ENCODE assay signal across 26 cellular contexts in the genomic region with DNA sequence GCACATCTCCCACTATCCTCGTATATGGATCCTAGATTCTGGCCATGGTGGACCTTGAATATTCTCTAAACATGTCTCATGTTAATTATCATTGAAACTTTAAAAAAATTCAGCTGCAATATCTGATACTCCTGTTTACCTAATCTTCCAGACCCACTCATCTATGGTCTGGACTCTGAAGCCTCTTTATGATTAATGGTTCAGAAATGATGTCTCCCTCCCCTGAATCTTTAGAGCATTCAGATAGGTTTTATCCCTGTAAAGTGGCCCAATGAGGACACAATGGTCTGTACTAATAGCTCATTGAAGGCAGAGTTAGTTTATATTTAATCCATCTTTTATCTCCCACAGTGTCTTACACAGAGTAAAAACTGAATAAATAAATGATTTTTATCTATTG. TPM values are rescaled to one million over a fixed set of nuclear protein-coding genes. Genes with fewer than 3 reads are reported as not detected.
DNase-seq lines count a peak whose midpoint lies in the region; ATAC-seq and TF ChIP-seq lines count a peak whose summit lies in the region.
"Had no signal": no experiment of that assay in that cellular context is flagged by ENCODE, and none has a peak within 500 bp of the region (broad histone marks: within the 10 kb centered on the region; RNA-seq: fewer than 3 reads in every experiment).

No MANE protein-coding gene starts in this region.

- no peaks in the 10 kb centered on the region for H3K4me1 ChIP-seq in CD8-positive, alpha-beta T cell (ENCODE audit: insufficient read depth, low read length)
- no peaks in the 10 kb centered on the region for H3K4me1 ChIP-seq in PC-3 (ENCODE audit: insufficient read depth, low read length)
- H3K4me1 ChIP-seq: breast epithelium, heart left ventricle, neural progenitor cell, parathyroid adenoma, suprapubic skin had no signal

- peaks cover 3% of the 10 kb centered on the region for H3K9me3 Mint-ChIP-seq in activated CD4-positive, alpha-beta T cell treated with anti-CD3 and anti-CD28 coated beads for 36 hours (ENCODE audit: low read depth)
- peaks cover 3% of the 10 kb centered on the region for H3K9me3 Mint-ChIP-seq in CD8-positive, alpha-beta T cell
- peaks cover 5 to 7% of the 10 kb centered on the region in 2 donors for H3K9me3 Mint-ChIP-seq in activated naive CD4-positive, alpha-beta T cell treated with anti-CD3 and anti-CD28 coated beads, Interleukin-2, amount 50 U/mL, for 72 hours
- H3K9me3 Mint-ChIP-seq in naive B cell: peaks cover 0 to 13% (median 5%) of the 10 kb centered on the region in 7 donors
- H3K9me3 Mint-ChIP-seq: neural progenitor cell had no signal

- CTCF ChIA-PET in activated CD4-positive, alpha-beta T cell treated with anti-CD3 and anti-CD28 coated beads for 36 hours (lab: Charles Lee): interaction anchor here (1.6 kb wide), 1 partner anchor 45 kb away, joined by 5 read pairs; no protein-coding TSS in a partner anchor
- CTCF ChIA-PET in CD8-positive, alpha-beta T cell (lab: Charles Lee): no interaction called here
- CTCF ChIA-PET in PC-3 (lab: Charles Lee): no interaction called here

- intact Hi-C loops in activated CD4-positive, alpha-beta T cell treated with anti-CD3 and anti-CD28 coated beads for 36 hours (cut with DNase I, micrococcal nuclease): loop anchor here (1.0 to 2.0 kb wide), 8 partner anchors 17 to 355 kb away; partner anchors contain the start of gene DUSP10 (in 2 of the 2)
- intact Hi-C loops in CD8-positive, alpha-beta T cell (cut with DNase I, micrococcal nuclease): no loop called here
- intact Hi-C loops in PC-3 (cut with micrococcal nuclease): no loop called here

- no TSS peak for BruUV-seq in PC-3 (replicated peaks; lab: Mats Ljungman, UMichigan)

- no peak for TF ChIP-seq CTCF in CD8-positive, alpha-beta T cell (IDR thresholded peaks at IDR 0.05)
- no peak for TF ChIP-seq CTCF in PC-3 (conservative IDR thresholded peaks at IDR 0.05; ENCODE audit: low read depth, low read length)

- no peak overlapping the region for H3K4me2 ChIP-seq in PC-3 (ENCODE audit: low read length)
- H3K4me2 ChIP-seq: neural progenitor cell had no signal

- no peak for DNase-seq in activated CD4-positive, alpha-beta T cell treated with anti-CD3 and anti-CD28 coated beads for 36 hours
- DNase-seq in activated CD4-positive, alpha-beta T cell treated with anti-CD3 and anti-CD28 coated beads, Interleukin-2, amount 50 U/mL, for 1 hour: no peak
- no peak for DNase-seq in CD8-positive, alpha-beta T cell
- DNase-seq in activated naive CD4-positive, alpha-beta T cell treated with anti-CD3 and anti-CD28 coated beads, Interleukin-2, amount 50 U/mL, for 72 hours (ENCODE audit: low spot score in 2 of 2): no peak
- DNase-seq in naive B cell (no peak), PC-3 (no peak), NCI-H774 (lab: John Stamatoyannopoulos, UW) (no peak), SHP77 (lab: John Stamatoyannopoulos, UW) (no peak)
- DNase-seq: activated CD4-positive, CD25-positive, alpha-beta regulatory T cell treated with anti-CD3 and anti-CD28 coated beads, Interleukin-2, amount 50 U/mL, for 72 hours; activated CD8-positive, alpha-beta memory T cell treated with anti-CD3 and anti-CD28 coated beads, Interleukin-2, amount 10 ng/mL, durations not matched to agents 7 days and 5 days; activated effector memory CD4-positive, alpha-beta T cell treated with anti-CD3 and anti-CD28 coated beads, Interleukin-2, amount 50 U/mL, for 16 hours; effector CD8-positive, alpha-beta T cell; erythroblast; heart left ventricle; HFFc6; Kasumi-1; NCI-H2081 treated with DMSO at 0.1 percent for 48 hours; NCI-H82; small intestine had no signal

- ATAC-seq in activated CD4-positive, alpha-beta T cell treated with anti-CD3 and anti-CD28 coated beads for 36 hours: no peak
- ATAC-seq in CD8-positive, alpha-beta T cell: no peak
- ATAC-seq in activated naive CD4-positive, alpha-beta T cell treated with anti-CD3 and anti-CD28 coated beads, Interleukin-2, amount 50 U/mL, for 72 hours: peak in 1 of 2 donors; percentile 8
- no peak for ATAC-seq in naive B cell (ENCODE audit: low read depth in 2 of 2)
- no peak for ATAC-seq in PC-3
- ATAC-seq: heart left ventricle had no signal

- H3K9me3 ChIP-seq in CD8-positive, alpha-beta T cell (ENCODE audit: low read length): no peaks in the 10 kb centered on the region
- 0 out of 2 replicates have a peak, but pooled peaks cover 8% of the 10 kb centered on the region for H3K9me3 ChIP-seq in PC-3 (ENCODE audit: low read length)
- H3K9me3 ChIP-seq: breast epithelium, suprapubic skin had no signal

- H3K27me3 Mint-ChIP-seq in activated CD4-positive, alpha-beta T cell treated with anti-CD3 and anti-CD28 coated beads for 36 hours: no peaks in the 10 kb centered on the region
- H3K27me3 Mint-ChIP-seq in CD8-positive, alpha-beta T cell (ENCODE audit: low read depth): no peaks in the 10 kb centered on the region
- no peaks in the 10 kb centered on the region for H3K27me3 Mint-ChIP-seq in naive B cell
- H3K27me3 Mint-ChIP-seq: activated CD8-positive, alpha-beta memory T cell treated with anti-CD3 and anti-CD28 coated beads, Interleukin-2, amount 10 ng/mL, durations not matched to agents 7 days and 5 days; CD4-positive, CD25-positive, alpha-beta regulatory T cell had no signal

- no peak overlapping the region for H3K9ac ChIP-seq in PC-3 (ENCODE audit: low read length)
- H3K9ac ChIP-seq: GM23248, neural progenitor cell, parathyroid adenoma had no signal

- POLR2A ChIA-PET in activated CD4-positive, alpha-beta T cell treated with anti-CD3 and anti-CD28 coated beads for 36 hours (lab: Charles Lee): interaction anchor here (1.0 to 1.9 kb wide), 3 partner anchors 18 to 53 kb away, joined by 4 to 9 read pairs (median 5); partner anchors contain the start of gene DUSP10
- POLR2A ChIA-PET in CD8-positive, alpha-beta T cell (lab: Charles Lee): interaction anchor here (1.2 kb wide), 1 partner anchor 51 kb away, joined by 3 read pairs; no protein-coding TSS in a partner anchor
- POLR2A ChIA-PET in PC-3 (lab: Charles Lee; ENCODE audit: unreplicated experiment): no interaction called here

- H3K4me3 Mint-ChIP-seq in activated CD4-positive, alpha-beta T cell treated with anti-CD3 and anti-CD28 coated beads for 36 hours: no peak overlapping the region
- H3K4me3 Mint-ChIP-seq in CD8-positive, alpha-beta T cell: no peak overlapping the region
- peak overlapping the region in 2 of 8 donors; percentile 1 to 66 for H3K4me3 Mint-ChIP-seq in naive B cell
- H3K4me3 Mint-ChIP-seq: activated CD8-positive, alpha-beta memory T cell treated with anti-CD3 and anti-CD28 coated beads, Interleukin-2, amount 10 ng/mL, durations not matched to agents 7 days and 5 days; CD4-positive, CD25-positive, alpha-beta regulatory T cell; HFFc6; neural progenitor cell had no signal

- H3K4me3 ChIP-seq in CD8-positive, alpha-beta T cell (ENCODE audit: low read depth, low read length): no peak overlapping the region
- no peak overlapping the region for H3K4me3 ChIP-seq in PC-3 (ENCODE audit: low read length)
- H3K4me3 ChIP-seq: breast epithelium, GM23248, heart left ventricle, neural progenitor cell, suprapubic skin had no signal

- peak overlapping the region; percentile 70 for H3K27ac Mint-ChIP-seq in activated CD4-positive, alpha-beta T cell treated with anti-CD3 and anti-CD28 coated beads for 36 hours
- H3K27ac Mint-ChIP-seq in CD8-positive, alpha-beta T cell: peak overlapping the region; percentile 68
- H3K27ac Mint-ChIP-seq in activated naive CD4-positive, alpha-beta T cell treated with anti-CD3 and anti-CD28 coated beads, Interleukin-2, amount 50 U/mL, for 72 hours: peak overlapping the region; percentile 22 to 91
- H3K27ac Mint-ChIP-seq in naive B cell: peak overlapping the region; percentile 94 to 100 (median 100)
- H3K27ac Mint-ChIP-seq: activated CD8-positive, alpha-beta memory T cell treated with anti-CD3 and anti-CD28 coated beads, Interleukin-2, amount 10 ng/mL, durations not matched to agents 7 days and 5 days; HFFc6; neural progenitor cell had no signal

- H3K9me2 ChIP-seq in PC-3 (replicated peaks; ENCODE audit: low read length): no peaks in the 10 kb centered on the region

- H3F3A ChIP-seq in PC-3 (ENCODE audit: low read length, unreplicated experiment): no peaks in the 10 kb centered on the region

- H3K27me3 ChIP-seq in CD8-positive, alpha-beta T cell (ENCODE audit: insufficient read depth, low read length): no peaks in the 10 kb centered on the region
- no peaks in the 10 kb centered on the region for H3K27me3 ChIP-seq in PC-3 (ENCODE audit: low read length)
- H3K27me3 ChIP-seq: breast epithelium, heart left ventricle, neural progenitor cell, suprapubic skin had no signal

- no peak overlapping the region for H3K27ac ChIP-seq in CD8-positive, alpha-beta T cell (ENCODE audit: low read depth, low read length)
- no peak overlapping the region for H3K27ac ChIP-seq in PC-3 (ENCODE audit: low read length)
- H3K27ac ChIP-seq: breast epithelium, GM23248, heart left ventricle, neural progenitor cell, parathyroid adenoma, RWPE1, suprapubic skin had no signal

- no peak overlapping the region for H2AFZ ChIP-seq in PC-3 (ENCODE audit: low read length)
- H2AFZ ChIP-seq: GM23248, neural progenitor cell, parathyroid adenoma had no signal

- peaks cover 34% of the 10 kb centered on the region for H3K4me1 Mint-ChIP-seq in activated CD4-positive, alpha-beta T cell treated with anti-CD3 and anti-CD28 coated beads for 36 hours
- peaks cover 18% of the 10 kb centered on the region for H3K4me1 Mint-ChIP-seq in CD8-positive, alpha-beta T cell (ENCODE audit: low read depth)
- peaks cover 41 to 44% (median 42%) of the 10 kb centered on the region in 3 donors for H3K4me1 Mint-ChIP-seq in naive B cell

- H3K79me2 ChIP-seq in PC-3 (ENCODE audit: low read length): no peaks in the 10 kb centered on the region
- H3K79me2 ChIP-seq: parathyroid adenoma had no signal

- H3K36me3 ChIP-seq in CD8-positive, alpha-beta T cell (ENCODE audit: insufficient read depth, low read length): no peaks in the 10 kb centered on the region
- no peaks in the 10 kb centered on the region for H3K36me3 ChIP-seq in PC-3 (ENCODE audit: low read depth, low read length)
- H3K36me3 ChIP-seq: breast epithelium, heart left ventricle, neural progenitor cell, suprapubic skin had no signal

- no peaks in the 10 kb centered on the region for H4K20me1 ChIP-seq in PC-3 (ENCODE audit: low read length)

- H3K36me3 Mint-ChIP-seq in activated CD4-positive, alpha-beta T cell treated with anti-CD3 and anti-CD28 coated beads for 36 hours (ENCODE audit: low read depth): peaks cover 2% of the 10 kb centered on the region
- no peaks in the 10 kb centered on the region for H3K36me3 Mint-ChIP-seq in CD8-positive, alpha-beta T cell
- peaks cover 7% of the 10 kb centered on the region in 2 donors for H3K36me3 Mint-ChIP-seq in activated naive CD4-positive, alpha-beta T cell treated with anti-CD3 and anti-CD28 coated beads, Interleukin-2, amount 50 U/mL, for 72 hours
- H3K36me3 Mint-ChIP-seq in naive B cell: peaks cover 0 to 7% of the 10 kb centered on the region in 2 donors
- H3K36me3 Mint-ChIP-seq: CD4-positive, CD25-positive, alpha-beta regulatory T cell; neural progenitor cell had no signal

RNA-seq across cellular contexts. Expression of gene DUSP10, which starts 53.0 kb away (rescaled TPM):
- 1 to 10 TPM; 7.3 to 9.2 TPM for total RNA-seq in activated CD4-positive, alpha-beta T cell treated with anti-CD3 and anti-CD28 coated beads for 36 hours
- 10 to 100 TPM; 63.0 to 64.3 TPM for total RNA-seq in CD8-positive, alpha-beta T cell
- total RNA-seq in activated naive CD4-positive, alpha-beta T cell treated with anti-CD3 and anti-CD28 coated beads, Interleukin-2, amount 50 U/mL, for 72 hours: 1 to 10 TPM; 7.8 to 9.3 TPM
- polyA plus RNA-seq in naive B cell (ENCODE audit: low read depth in 6 of 6): 10 to 100 TPM in 3 of 6 donors, 1 to 10 TPM in 3; 2.7 to 23.1 (median 10.0) TPM
- 5.1 and 6.2 TPM in 2 replicates for total RNA-seq in PC-3 (2014; rRNA removed)

Comparison
In these comparisons a context has a peak if more than half of its experiments do, and no peak if none do; other contexts are left out.
1. intact Hi-C loops: an anchor here in activated CD4-positive, alpha-beta T cell treated with anti-CD3 and anti-CD28 coated beads for 36 hours (1.0 to 2.0 kb wide); none called in CD8-positive, alpha-beta T cell and PC-3.